26 cellular contexts compared by ENCODE assay signal in genomic region chr2:120678926-120679325, GRCh38. TPM values are rescaled to one million over a fixed set of nuclear protein-coding genes. Genes with fewer than 3 reads are reported as not detected.
"Had no signal": no experiment of that assay in that cellular context is flagged by ENCODE, and none has a peak within 500 bp of the region (broad histone marks: within the 10 kb centered on the region; RNA-seq: fewer than 3 reads in every experiment).

No MANE protein-coding gene starts in this region.

- H3K4me3 ChIP-seq: breast epithelium, pancreas, psoas muscle, thoracic aorta had no signal

- H3K4me3 Mint-ChIP-seq: activated CD4-positive, alpha-beta memory T cell treated with anti-CD3 and anti-CD28 coated beads for 36 hours; activated CD4-positive, alpha-beta T cell treated with anti-CD3 and anti-CD28 coated beads, Interleukin-2, amount 10 ng/mL, durations not matched to agents 24 days and 14 days; activated T-cell treated with anti-CD3 and anti-CD28 coated beads, Interleukin-2, amount 50 U/mL, for 24 hours; mesothelial cell of epicardium; naive B cell; nephron progenitor cell; type B pancreatic cell had no signal

- H3K27ac ChIP-seq: breast epithelium, pancreas, psoas muscle, thoracic aorta had no signal

- H3K4me1 ChIP-seq: breast epithelium, pancreas had no signal

- H3K9me3 Mint-ChIP-seq: activated CD4-positive, alpha-beta memory T cell treated with anti-CD3 and anti-CD28 coated beads for 36 hours; activated CD4-positive, alpha-beta T cell treated with anti-CD3 and anti-CD28 coated beads, Interleukin-2, amount 10 ng/mL, durations not matched to agents 24 days and 14 days; activated T-cell treated with anti-CD3 and anti-CD28 coated beads, Interleukin-2, amount 50 U/mL, for 24 hours; mesothelial cell of epicardium; naive B cell; type B pancreatic cell had no signal

- H3K36me3 Mint-ChIP-seq: activated CD4-positive, alpha-beta memory T cell treated with anti-CD3 and anti-CD28 coated beads for 36 hours; mesothelial cell of epicardium; naive B cell; type B pancreatic cell had no signal

- H3K27ac Mint-ChIP-seq: activated CD4-positive, alpha-beta memory T cell treated with anti-CD3 and anti-CD28 coated beads for 36 hours; activated CD4-positive, alpha-beta T cell treated with anti-CD3 and anti-CD28 coated beads, Interleukin-2, amount 10 ng/mL, durations not matched to agents 24 days and 14 days; activated T-cell treated with anti-CD3 and anti-CD28 coated beads, Interleukin-2, amount 50 U/mL, for 24 hours; mesothelial cell of epicardium; nephron progenitor cell; type B pancreatic cell had no signal

- H3K4me1 Mint-ChIP-seq: mesothelial cell of epicardium, nephron progenitor cell had no signal

- H3K36me3 ChIP-seq: breast epithelium, pancreas, thoracic aorta had no signal

- DNase-seq: activated CD4-positive, alpha-beta memory T cell treated with anti-CD3 and anti-CD28 coated beads for 36 hours; activated CD4-positive, alpha-beta T cell treated with anti-CD3 and anti-CD28 coated beads, Interleukin-2, amount 10 ng/mL, durations not matched to agents 24 days and 14 days; activated CD4-positive, CD25-positive, alpha-beta regulatory T cell treated with anti-CD3 and anti-CD28 coated beads, Interleukin-2, amount 50 U/mL, for 72 hours; activated CD8-positive, alpha-beta memory T cell treated with anti-CD3 and anti-CD28 coated beads, Interleukin-2, amount 50 U/mL, for 4 hours; activated gamma-delta T cell; activated naive CD4-positive, alpha-beta T cell treated with anti-CD3 and anti-CD28 coated beads, Interleukin-2, amount 50 U/mL, for 16 hours; activated T-cell treated with anti-CD3 and anti-CD28 coated beads, Interleukin-2, amount 50 U/mL, for 24 hours; central memory CD4-positive, alpha-beta T cell; hippocampal formation; left cardiac atrium; left ventricle myocardium superior; mammary epithelial cell; naive B cell; nephron progenitor cell; nucleus accumbens; pancreas; psoas muscle; stimulated activated CD4-positive, alpha-beta T cell treated with anti-CD3 and anti-CD28 coated beads, Interleukin-2, amount 100 ng/mL, for 48 hours; stimulated activated naive CD8-positive, alpha-beta T cell treated with anti-CD3 and anti-CD28 coated beads, Interleukin-15, Interleukin-2, amounts not matched to agents 100 U/mL and 50 U/mL, for 24 hours; T-helper 1 cell; T1000 had no signal

- H3K27me3 ChIP-seq: breast epithelium, pancreas had no signal

- H3K9me3 ChIP-seq: breast epithelium, pancreas, psoas muscle, thoracic aorta had no signal

RNA-seq across cellular contexts. Expression of gene GLI2, which starts 56.7 kb away (rescaled TPM):
- total RNA-seq: activated CD4-positive, alpha-beta memory T cell treated with anti-CD3 and anti-CD28 coated beads for 36 hours; activated CD8-positive, alpha-beta memory T cell treated with anti-CD3 and anti-CD28 coated beads for 36 hours had no signal
